In the genomic region with DNA sequence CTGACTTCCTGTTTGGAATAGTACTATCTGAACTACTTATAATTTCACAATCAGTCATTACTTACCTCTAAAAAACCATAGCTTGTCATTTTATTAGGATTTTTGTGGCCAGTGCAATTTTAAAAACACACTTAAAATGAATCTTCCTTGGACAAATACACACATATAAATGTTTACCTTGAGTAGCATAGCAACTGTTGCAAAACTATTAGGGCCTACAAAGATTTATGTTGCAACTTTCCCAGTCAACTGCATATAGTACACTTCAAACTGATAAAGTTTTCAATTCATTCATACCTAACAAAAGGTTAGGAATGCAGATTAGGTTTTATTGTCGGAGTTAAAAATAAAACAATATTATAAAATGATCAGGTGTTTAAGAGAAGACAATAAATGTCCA, we compare ENCODE assay signal across 13 cellular contexts.
DNase-seq lines count a peak whose midpoint lies in the region; ATAC-seq and TF ChIP-seq lines count a peak whose summit lies in the region.
"Had no signal": no experiment of that assay in that cellular context is flagged by ENCODE, and none has a peak within 500 bp of the region (broad histone marks: within the 10 kb centered on the region; RNA-seq: fewer than 3 reads in every experiment).

No MANE protein-coding gene starts in this region.

- ATAC-seq in HG03439 (IDR thresholded peaks at IDR 0.05; ENCODE audit: unreplicated experiment) (no peak), GM18502 (IDR thresholded peaks at IDR 0.05; ENCODE audit: poor library complexity, unreplicated experiment) (no peak)

- peak overlapping the region; percentile 87 for H3K27ac ChIP-seq in GM23248
- H3K27ac ChIP-seq in ascending aorta: peak overlapping the region; percentile 22 to 49
- H3K27ac ChIP-seq in hepatocyte: peak overlapping the region; percentile 41

- H2AFZ ChIP-seq in GM23248 (no peak overlapping the region), hepatocyte (no peak overlapping the region)

- 90 to 97% methylated on average over 1 of the region's 1 CpG for WGBS in GM23248 (ENCODE audit: low coverage in 1 of 2, low lambda C conversion rate in 2 of 2, missing lambda C conversion rate in 2 of 2), 2 experiments
- WGBS in hepatocyte (ENCODE audit: low lambda C conversion rate, missing lambda C conversion rate): 68% methylated on average over 1 of the region's 1 CpG

- H3K36me3 ChIP-seq in GM23248 (ENCODE audit: low read depth): no peaks in the 10 kb centered on the region
- no peaks in the 10 kb centered on the region for H3K36me3 ChIP-seq in ascending aorta
- H3K36me3 ChIP-seq in hepatocyte (replicated peaks; ENCODE audit: insufficient read depth, low read depth): no peaks in the 10 kb centered on the region

- no peaks in the 10 kb centered on the region for H3K27me3 ChIP-seq in GM23248 (replicated peaks; ENCODE audit: insufficient read depth)
- no peaks in the 10 kb centered on the region for H3K27me3 ChIP-seq in ascending aorta
- no peaks in the 10 kb centered on the region for H3K27me3 ChIP-seq in hepatocyte

- H3K9me2 ChIP-seq in GM23248 (ENCODE audit: insufficient read depth): no peaks in the 10 kb centered on the region
- H3K9me2 ChIP-seq in hepatocyte (replicated peaks; ENCODE audit: insufficient read depth): no peaks in the 10 kb centered on the region

- peaks cover 57% of the 10 kb centered on the region for H3F3A ChIP-seq in GM23248 (ENCODE audit: insufficient read depth)

- DNase-seq in A172 (ENCODE audit: low spot score): peak; percentile 28
- DNase-seq in GM23248: peak; percentile 75
- DNase-seq in ascending aorta (ENCODE audit: low spot score in 2 of 2): no peak
- no peak for DNase-seq in hepatocyte (ENCODE audit: low spot score)
- no peak for DNase-seq in KG1 (lab: John Stamatoyannopoulos, UW)
- DNase-seq in dermis blood vessel endothelial cell: no peak
- DNase-seq: activated CD4-positive, alpha-beta T cell treated with anti-CD3 and anti-CD28 coated beads, Interleukin-2, amount 10 ng/mL, durations not matched to agents 7 days and 5 days; NCI-H2107; stimulated activated CD4-positive, alpha-beta T cell treated with anti-CD3 and anti-CD28 coated beads, Interleukin-4, amount 100 ng/mL, for 4 hours; stimulated activated naive CD4-positive, alpha-beta T cell; T-helper 2 cell had no signal

- peak overlapping the region; percentile 40 for H3K9ac ChIP-seq in GM23248

- H3K9me3 ChIP-seq in GM23248 (ENCODE audit: low read depth): no peaks in the 10 kb centered on the region
- H3K9me3 ChIP-seq in ascending aorta: no peaks in the 10 kb centered on the region
- H3K9me3 ChIP-seq in hepatocyte (ENCODE audit: low read depth): no peaks in the 10 kb centered on the region

- intact Hi-C loops in ascending aorta (cut with DNase I): loop anchor here (10.0 kb wide), 1 partner anchor 446 kb away; a partner anchor contains a TSS

- H4K20me1 ChIP-seq in GM23248 (ENCODE audit: insufficient read depth): no peaks in the 10 kb centered on the region
- H4K20me1 ChIP-seq in hepatocyte (ENCODE audit: insufficient read depth, poor library complexity, severe bottlenecking): no peaks in the 10 kb centered on the region

- TF ChIP-seq CTCF in ascending aorta (IDR thresholded peaks at IDR 0.05) (no peak), hepatocyte (IDR thresholded peaks at IDR 0.05; ENCODE audit: poor library complexity) (no peak)

- H3K4me1 ChIP-seq in GM23248 (ENCODE audit: insufficient read depth) (peaks cover 77% of the 10 kb centered on the region), ascending aorta (peaks cover 5 to 52% of the 10 kb centered on the region in 2 donors), hepatocyte (ENCODE audit: insufficient read depth) (peaks cover 18% of the 10 kb centered on the region)

- H3K4me3 ChIP-seq in GM23248 (no peak overlapping the region), ascending aorta (no peak overlapping the region), hepatocyte (no peak overlapping the region)

- in situ Hi-C loops in GM23248 (cut with MboI): no loop called here

- H3K4me2 ChIP-seq in GM23248 (ENCODE audit: unreplicated experiment) (peak overlapping the region; percentile 63), hepatocyte (no peak overlapping the region)

- peaks cover 34% of the 10 kb centered on the region for H3K79me2 ChIP-seq in GM23248 (ENCODE audit: insufficient read depth)
- peaks cover 5% of the 10 kb centered on the region for H3K79me2 ChIP-seq in hepatocyte

Comparison
In these comparisons a context has a peak if more than half of its experiments do, and no peak if none do; other contexts are left out.
1. DNase-seq: peak in A172 (single experiment) and GM23248 (single experiment); none in ascending aorta (0 of 2), hepatocyte (single experiment), KG1 (single experiment) and dermis blood vessel endothelial cell (single experiment).
2. H3K27ac ChIP-seq: peak in every context shown above with its lines; median percentile 87 in GM23248; 41 in hepatocyte; 36 in ascending aorta.